ENCODE assay signal across 1 cellular context in genomic region chr2:128305555-128306080, GRCh38.
TF ChIP-seq lines count a peak whose summit lies in the region.

No MANE protein-coding gene starts in this region.

TF ChIP-seq in HepG2, 621 proteins besides CTCF, POLR2A, EP300 and RAD21 (continued from another document and continues in another):
- TF ChIP-seq SP2 (CRISPR knock-in tag; IDR thresholded peaks at IDR 0.05): no peak
- TF ChIP-seq, protein P1, sequence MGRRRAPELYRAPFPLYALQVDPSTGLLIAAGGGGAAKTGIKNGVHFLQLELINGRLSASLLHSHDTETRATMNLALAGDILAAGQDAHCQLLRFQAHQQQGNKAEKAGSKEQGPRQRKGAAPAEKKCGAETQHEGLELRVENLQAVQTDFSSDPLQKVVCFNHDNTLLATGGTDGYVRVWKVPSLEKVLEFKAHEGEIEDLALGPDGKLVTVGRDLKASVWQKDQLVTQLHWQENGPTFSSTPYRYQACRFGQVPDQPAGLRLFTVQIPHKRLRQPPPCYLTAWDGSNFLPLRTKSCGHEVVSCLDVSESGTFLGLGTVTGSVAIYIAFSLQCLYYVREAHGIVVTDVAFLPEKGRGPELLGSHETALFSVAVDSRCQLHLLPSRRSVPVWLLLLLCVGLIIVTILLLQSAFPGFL (CRISPR knock-in tag; IDR thresholded peaks at IDR 0.05): no peak
- TF ChIP-seq ZEB1 (IDR thresholded peaks at IDR 0.05; ENCODE audit: insufficient replicate concordance, low read depth): no peak
- no peak for TF ChIP-seq CAMTA2 (CRISPR knock-in tag; IDR thresholded peaks at IDR 0.05; ENCODE audit: borderline replicate concordance)
- no peak for TF ChIP-seq ZNF639 (CRISPR knock-in tag; conservative IDR thresholded peaks at IDR 0.05)
- TF ChIP-seq ZNF704 (CRISPR knock-in tag; IDR thresholded peaks at IDR 0.05; ENCODE audit: borderline replicate concordance): no peak
- TF ChIP-seq SMAD3 (CRISPR knock-in tag; IDR thresholded peaks at IDR 0.05): no peak
- TF ChIP-seq, protein P2, sequence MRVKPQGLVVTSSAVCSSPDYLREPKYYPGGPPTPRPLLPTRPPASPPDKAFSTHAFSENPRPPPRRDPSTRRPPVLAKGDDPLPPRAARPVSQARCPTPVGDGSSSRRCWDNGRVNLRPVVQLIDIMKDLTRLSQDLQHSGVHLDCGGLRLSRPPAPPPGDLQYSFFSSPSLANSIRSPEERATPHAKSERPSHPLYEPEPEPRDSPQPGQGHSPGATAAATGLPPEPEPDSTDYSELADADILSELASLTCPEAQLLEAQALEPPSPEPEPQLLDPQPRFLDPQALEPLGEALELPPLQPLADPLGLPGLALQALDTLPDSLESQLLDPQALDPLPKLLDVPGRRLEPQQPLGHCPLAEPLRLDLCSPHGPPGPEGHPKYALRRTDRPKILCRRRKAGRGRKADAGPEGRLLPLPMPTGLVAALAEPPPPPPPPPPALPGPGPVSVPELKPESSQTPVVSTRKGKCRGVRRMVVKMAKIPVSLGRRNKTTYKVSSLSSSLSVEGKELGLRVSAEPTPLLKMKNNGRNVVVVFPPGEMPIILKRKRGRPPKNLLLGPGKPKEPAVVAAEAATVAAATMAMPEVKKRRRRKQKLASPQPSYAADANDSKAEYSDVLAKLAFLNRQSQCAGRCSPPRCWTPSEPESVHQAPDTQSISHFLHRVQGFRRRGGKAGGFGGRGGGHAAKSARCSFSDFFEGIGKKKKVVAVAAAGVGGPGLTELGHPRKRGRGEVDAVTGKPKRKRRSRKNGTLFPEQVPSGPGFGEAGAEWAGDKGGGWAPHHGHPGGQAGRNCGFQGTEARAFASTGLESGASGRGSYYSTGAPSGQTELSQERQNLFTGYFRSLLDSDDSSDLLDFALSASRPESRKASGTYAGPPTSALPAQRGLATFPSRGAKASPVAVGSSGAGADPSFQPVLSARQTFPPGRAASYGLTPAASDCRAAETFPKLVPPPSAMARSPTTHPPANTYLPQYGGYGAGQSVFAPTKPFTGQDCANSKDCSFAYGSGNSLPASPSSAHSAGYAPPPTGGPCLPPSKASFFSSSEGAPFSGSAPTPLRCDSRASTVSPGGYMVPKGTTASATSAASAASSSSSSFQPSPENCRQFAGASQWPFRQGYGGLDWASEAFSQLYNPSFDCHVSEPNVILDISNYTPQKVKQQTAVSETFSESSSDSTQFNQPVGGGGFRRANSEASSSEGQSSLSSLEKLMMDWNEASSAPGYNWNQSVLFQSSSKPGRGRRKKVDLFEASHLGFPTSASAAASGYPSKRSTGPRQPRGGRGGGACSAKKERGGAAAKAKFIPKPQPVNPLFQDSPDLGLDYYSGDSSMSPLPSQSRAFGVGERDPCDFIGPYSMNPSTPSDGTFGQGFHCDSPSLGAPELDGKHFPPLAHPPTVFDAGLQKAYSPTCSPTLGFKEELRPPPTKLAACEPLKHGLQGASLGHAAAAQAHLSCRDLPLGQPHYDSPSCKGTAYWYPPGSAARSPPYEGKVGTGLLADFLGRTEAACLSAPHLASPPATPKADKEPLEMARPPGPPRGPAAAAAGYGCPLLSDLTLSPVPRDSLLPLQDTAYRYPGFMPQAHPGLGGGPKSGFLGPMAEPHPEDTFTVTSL (CRISPR knock-in tag; IDR thresholded peaks at IDR 0.05; ENCODE audit: borderline replicate concordance): no peak
- TF ChIP-seq PTBP1 (IDR thresholded peaks at IDR 0.05; ENCODE audit: low read depth, low read length, poor library complexity, severe bottlenecking): no peak
- TF ChIP-seq PATZ1 (CRISPR knock-in tag; IDR thresholded peaks at IDR 0.05): no peak
- TF ChIP-seq SKI (IDR thresholded peaks at IDR 0.05; ENCODE audit: partially characterized antibody): no peak
- peak; percentile 87; the same call in 1 of the 2 replicates for TF ChIP-seq ZNF414 (CRISPR knock-in tag; IDR thresholded peaks at IDR 0.05)
- no peak for TF ChIP-seq ZNF256 (CRISPR knock-in tag; conservative IDR thresholded peaks at IDR 0.05)
- no peak for TF ChIP-seq ZNF510 (CRISPR knock-in tag; IDR thresholded peaks at IDR 0.05; ENCODE audit: low read depth)
- TF ChIP-seq ZNF749 (CRISPR knock-in tag; IDR thresholded peaks at IDR 0.05; ENCODE audit: borderline replicate concordance): no peak
- TF ChIP-seq ZNF75D (CRISPR knock-in tag; IDR thresholded peaks at IDR 0.05; ENCODE audit: borderline replicate concordance): 0 out of 2 replicates have a peak, but pooled peaks have one; percentile 63
- no peak for TF ChIP-seq ZNF354B (CRISPR knock-in tag; IDR thresholded peaks at IDR 0.05)
- no peak for TF ChIP-seq DNMT1 (CRISPR knock-in tag; IDR thresholded peaks at IDR 0.05)
- no peak for TF ChIP-seq ZSCAN12 (CRISPR knock-in tag; IDR thresholded peaks at IDR 0.05)
- TF ChIP-seq, protein P3, sequence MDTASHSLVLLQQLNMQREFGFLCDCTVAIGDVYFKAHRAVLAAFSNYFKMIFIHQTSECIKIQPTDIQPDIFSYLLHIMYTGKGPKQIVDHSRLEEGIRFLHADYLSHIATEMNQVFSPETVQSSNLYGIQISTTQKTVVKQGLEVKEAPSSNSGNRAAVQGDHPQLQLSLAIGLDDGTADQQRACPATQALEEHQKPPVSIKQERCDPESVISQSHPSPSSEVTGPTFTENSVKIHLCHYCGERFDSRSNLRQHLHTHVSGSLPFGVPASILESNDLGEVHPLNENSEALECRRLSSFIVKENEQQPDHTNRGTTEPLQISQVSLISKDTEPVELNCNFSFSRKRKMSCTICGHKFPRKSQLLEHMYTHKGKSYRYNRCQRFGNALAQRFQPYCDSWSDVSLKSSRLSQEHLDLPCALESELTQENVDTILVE (CRISPR knock-in tag; IDR thresholded peaks at IDR 0.05): no peak
- TF ChIP-seq RNF219 (CRISPR knock-in tag; IDR thresholded peaks at IDR 0.05): no peak
- TF ChIP-seq ZNF546 (CRISPR knock-in tag; conservative IDR thresholded peaks at IDR 0.05): 0 out of 2 replicates have a peak, but pooled peaks have one; percentile 55
- TF ChIP-seq, protein P4, sequence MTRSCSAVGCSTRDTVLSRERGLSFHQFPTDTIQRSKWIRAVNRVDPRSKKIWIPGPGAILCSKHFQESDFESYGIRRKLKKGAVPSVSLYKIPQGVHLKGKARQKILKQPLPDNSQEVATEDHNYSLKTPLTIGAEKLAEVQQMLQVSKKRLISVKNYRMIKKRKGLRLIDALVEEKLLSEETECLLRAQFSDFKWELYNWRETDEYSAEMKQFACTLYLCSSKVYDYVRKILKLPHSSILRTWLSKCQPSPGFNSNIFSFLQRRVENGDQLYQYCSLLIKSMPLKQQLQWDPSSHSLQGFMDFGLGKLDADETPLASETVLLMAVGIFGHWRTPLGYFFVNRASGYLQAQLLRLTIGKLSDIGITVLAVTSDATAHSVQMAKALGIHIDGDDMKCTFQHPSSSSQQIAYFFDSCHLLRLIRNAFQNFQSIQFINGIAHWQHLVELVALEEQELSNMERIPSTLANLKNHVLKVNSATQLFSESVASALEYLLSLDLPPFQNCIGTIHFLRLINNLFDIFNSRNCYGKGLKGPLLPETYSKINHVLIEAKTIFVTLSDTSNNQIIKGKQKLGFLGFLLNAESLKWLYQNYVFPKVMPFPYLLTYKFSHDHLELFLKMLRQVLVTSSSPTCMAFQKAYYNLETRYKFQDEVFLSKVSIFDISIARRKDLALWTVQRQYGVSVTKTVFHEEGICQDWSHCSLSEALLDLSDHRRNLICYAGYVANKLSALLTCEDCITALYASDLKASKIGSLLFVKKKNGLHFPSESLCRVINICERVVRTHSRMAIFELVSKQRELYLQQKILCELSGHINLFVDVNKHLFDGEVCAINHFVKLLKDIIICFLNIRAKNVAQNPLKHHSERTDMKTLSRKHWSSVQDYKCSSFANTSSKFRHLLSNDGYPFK (CRISPR knock-in tag; IDR thresholded peaks at IDR 0.05; ENCODE audit: borderline replicate concordance): no peak
- no peak for TF ChIP-seq ZNF263 (CRISPR knock-in tag; IDR thresholded peaks at IDR 0.05)
- no peak for TF ChIP-seq ATF4 (CRISPR knock-in tag; IDR thresholded peaks at IDR 0.05)
- TF ChIP-seq ZFP91 (CRISPR knock-in tag; IDR thresholded peaks at IDR 0.05; ENCODE audit: borderline replicate concordance): 0 out of 2 replicates have a peak, but pooled peaks have one; percentile 65
- TF ChIP-seq RCOR2 (CRISPR knock-in tag; IDR thresholded peaks at IDR 0.05): no peak
- TF ChIP-seq, protein P5, sequence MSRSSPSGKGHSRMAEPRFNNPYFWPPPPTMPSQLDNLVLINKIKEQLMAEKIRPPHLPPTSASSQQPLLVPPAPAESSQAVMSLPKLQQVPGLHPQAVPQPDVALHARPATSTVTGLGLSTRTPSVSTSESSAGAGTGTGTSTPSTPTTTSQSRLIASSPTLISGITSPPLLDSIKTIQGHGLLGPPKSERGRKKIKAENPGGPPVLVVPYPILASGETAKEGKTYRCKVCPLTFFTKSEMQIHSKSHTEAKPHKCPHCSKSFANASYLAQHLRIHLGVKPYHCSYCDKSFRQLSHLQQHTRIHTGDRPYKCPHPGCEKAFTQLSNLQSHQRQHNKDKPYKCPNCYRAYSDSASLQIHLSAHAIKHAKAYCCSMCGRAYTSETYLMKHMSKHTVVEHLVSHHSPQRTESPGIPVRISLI (CRISPR knock-in tag; IDR thresholded peaks at IDR 0.05; ENCODE audit: borderline replicate concordance): no peak
- TF ChIP-seq ZNF253 (CRISPR knock-in tag; IDR thresholded peaks at IDR 0.05; ENCODE audit: borderline replicate concordance): peak; percentile 73
- TF ChIP-seq ZNF660 (CRISPR knock-in tag; IDR thresholded peaks at IDR 0.05; ENCODE audit: borderline replicate concordance, low read depth): 0 out of 2 replicates have a peak, but pooled peaks have one; percentile 29
- no peak for TF ChIP-seq ZNF326 (CRISPR knock-in tag; IDR thresholded peaks at IDR 0.05; ENCODE audit: borderline replicate concordance)
- TF ChIP-seq ZNF773 (CRISPR knock-in tag; IDR thresholded peaks at IDR 0.05; ENCODE audit: borderline replicate concordance): no peak
